8 cellular contexts compared by ENCODE assay signal in genomic region chr1:36158827-36159252, GRCh38. TPM values are rescaled to one million over a fixed set of nuclear protein-coding genes. Genes with fewer than 3 reads are reported as not detected.
DNase-seq lines count a peak whose midpoint lies in the region; ATAC-seq and TF ChIP-seq lines count a peak whose summit lies in the region.
"Not testable (repeated sequence)": the region's sequence is repeated elsewhere in the genome, so short reads cannot be mapped to it uniquely, and the experiment has no call there.

No MANE protein-coding gene starts in this region.

- not testable (repeated sequence) for H3K4ac ChIP-seq in mesenchymal stem cell (ENCODE audit: low read depth in 1 of 2, low read length in 2 of 2)

- not testable (repeated sequence) for H2AFZ ChIP-seq in PC-3 (ENCODE audit: low read length); mesenchymal stem cell (ENCODE audit: low read depth, low read length)

- TF ChIP-seq EP300 in suprapubic skin (IDR thresholded peaks at IDR 0.05), result not testable (repeated sequence)

- not testable (repeated sequence) for H3K27me3 ChIP-seq in PC-3 (ENCODE audit: low read length); brain microvascular endothelial cell (replicated peaks); mesenchymal stem cell (ENCODE audit: control insufficient read depth in 1 of 2, insufficient read depth in 1 of 2, low read length in 2 of 2); psoas muscle (ENCODE audit: insufficient read depth in 3 of 3, low read length in 2 of 3); suprapubic skin

- H2BK12ac ChIP-seq in mesenchymal stem cell (ENCODE audit: low read length in 2 of 2), result not testable (repeated sequence)

- H3K79me2 ChIP-seq in PC-3 (ENCODE audit: low read length), result peaks cover 79% of the 10 kb centered on the region

- H3K4me3 Mint-ChIP-seq in activated T-cell treated with anti-CD3 and anti-CD28 coated beads, Interleukin-2, amount 50 U/mL, for 4 hours, result peak overlapping the region; percentile 90

- intact Hi-C loops in PC-3 (cut with micrococcal nuclease), result not testable (repeated sequence)
- intact Hi-C loops in psoas muscle (cut with DNase I), result loop anchor here (5.0 to 10.0 kb wide), 4 partner anchors 63 to 226 kb away; partner anchors contain the start of genes STK40 (in 1 of the 2) and THRAP3 (in 1 of the 2)

- not testable (repeated sequence) for H3K27me3 Mint-ChIP-seq in activated T-cell treated with anti-CD3 and anti-CD28 coated beads, Interleukin-2, amount 50 U/mL, for 4 hours (ENCODE audit: low read depth)

- H3K9me2 ChIP-seq in PC-3 (replicated peaks; ENCODE audit: low read length), result not testable (repeated sequence)

- H3K23ac ChIP-seq in mesenchymal stem cell (ENCODE audit: low read length in 2 of 2), result not testable (repeated sequence)

- not testable (repeated sequence) for TF ChIP-seq CTCF in C4-2B (conservative IDR thresholded peaks at IDR 0.05); PC-3 (conservative IDR thresholded peaks at IDR 0.05; ENCODE audit: low read depth, low read length); brain microvascular endothelial cell (IDR thresholded peaks at IDR 0.05; ENCODE audit: low read depth, low read length, missing control alignments); fibroblast of mammary gland (conservative IDR thresholded peaks at IDR 0.05; ENCODE audit: control insufficient read depth, insufficient read depth, low read depth, low read length); psoas muscle (IDR thresholded peaks at IDR 0.05); suprapubic skin (IDR thresholded peaks at IDR 0.05)

- not testable (repeated sequence) for H3K14ac ChIP-seq in mesenchymal stem cell (ENCODE audit: low read length in 2 of 2)

- POLR2A ChIA-PET in PC-3 (lab: Charles Lee; ENCODE audit: unreplicated experiment), result not testable (repeated sequence)

- BruUV-seq in PC-3 (replicated peaks; lab: Mats Ljungman, UMichigan), result not testable (repeated sequence)

- H3K4me2 ChIP-seq in PC-3 (ENCODE audit: low read length), result peak overlapping the region; percentile 97
- H3K4me2 ChIP-seq in mesenchymal stem cell (ENCODE audit: low read length, poor library complexity, severe bottlenecking), result not testable (repeated sequence)

- H3K9ac ChIP-seq in PC-3 (ENCODE audit: low read length), result not testable (repeated sequence)
- peak overlapping the region; percentile 100 for H3K9ac ChIP-seq in mesenchymal stem cell (ENCODE audit: low read length)

- not testable (repeated sequence) for H2AK5ac ChIP-seq in mesenchymal stem cell (ENCODE audit: low read length, severe bottlenecking)

- not testable (repeated sequence) for H3K36me3 ChIP-seq in PC-3 (ENCODE audit: low read depth, low read length); psoas muscle (ENCODE audit: insufficient read depth in 1 of 2, low read depth in 1 of 2); suprapubic skin
- H3K36me3 ChIP-seq in brain microvascular endothelial cell (replicated peaks) (peaks cover 45% of the 10 kb centered on the region), mesenchymal stem cell (ENCODE audit: control insufficient read depth in 1 of 2, insufficient read depth in 2 of 2, low read depth in 1 of 2, low read length in 2 of 2) (peaks cover 23 to 27% of the 10 kb centered on the region in 2 experiments)

- H3F3A ChIP-seq in PC-3 (ENCODE audit: low read length, unreplicated experiment), result not testable (repeated sequence)

- not testable (repeated sequence) for H2BK15ac ChIP-seq in mesenchymal stem cell (ENCODE audit: low read depth, poor library complexity, severe bottlenecking)

- H3K9me3 Mint-ChIP-seq in activated T-cell treated with anti-CD3 and anti-CD28 coated beads, Interleukin-2, amount 50 U/mL, for 4 hours, result not testable (repeated sequence)

- DNase-seq in PC-3; activated T-cell treated with anti-CD3 and anti-CD28 coated beads, Interleukin-2, amount 50 U/mL, for 4 hours; brain microvascular endothelial cell; fibroblast of mammary gland (ENCODE audit: low read depth); mesenchymal stem cell; psoas muscle; suprapubic skin (ENCODE audit: low spot score in 2 of 2): not testable (repeated sequence)

- not testable (repeated sequence) for H3K18ac ChIP-seq in mesenchymal stem cell (ENCODE audit: low read depth in 1 of 2, low read length in 2 of 2)

- 0 out of 2 replicates have a peak overlapping the region, but pooled peaks have one; percentile 93 for H3K4me3 ChIP-seq in PC-3 (ENCODE audit: low read length)
- peak overlapping the region; percentile 97 for H3K4me3 ChIP-seq in brain microvascular endothelial cell (ENCODE audit: low read depth, low read length)
- peak overlapping the region; percentile 92 for H3K4me3 ChIP-seq in fibroblast of mammary gland (ENCODE audit: control insufficient read depth, low read depth, low read length)
- H3K4me3 ChIP-seq in mesenchymal stem cell (ENCODE audit: insufficient read depth in 1 of 2, low read depth in 1 of 2, low read length in 2 of 2), result peak overlapping the region in 1 of 2 experiments; percentile 93
- H3K4me3 ChIP-seq in psoas muscle, result peak overlapping the region; percentile 100
- not testable (repeated sequence) for H3K4me3 ChIP-seq in suprapubic skin

- H3K79me1 ChIP-seq in mesenchymal stem cell (replicated peaks; ENCODE audit: low read length, poor library complexity, severe bottlenecking), result not testable (repeated sequence)

- not testable (repeated sequence) for H4K91ac ChIP-seq in mesenchymal stem cell (ENCODE audit: low read length)

- in situ Hi-C loops in brain microvascular endothelial cell (cut with HindIII; ENCODE audit: low pct_ligation_motif_present, low sequenced_read_pairs), result not testable (repeated sequence)

- 94% methylated on average over 7 of the region's 10 CpGs for WGBS in mesenchymal stem cell
- WGBS in psoas muscle, 3 donors, result 83 to 92% (median 89%) methylated on average over 10 of the region's 10 CpGs
- 92% methylated on average over 10 of the region's 10 CpGs for WGBS in suprapubic skin

- H3K27ac ChIP-seq in C4-2B, result peak overlapping the region; percentile 84
- H3K27ac ChIP-seq in PC-3 (ENCODE audit: low read length); brain microvascular endothelial cell; mesenchymal stem cell (ENCODE audit: low read length, poor library complexity, severe bottlenecking): not testable (repeated sequence)
- peak overlapping the region; percentile 100 for H3K27ac ChIP-seq in psoas muscle
- peak overlapping the region; percentile 95 for H3K27ac ChIP-seq in suprapubic skin

- ATAC-seq in PC-3; activated T-cell treated with anti-CD3 and anti-CD28 coated beads, Interleukin-2, amount 50 U/mL, for 4 hours; psoas muscle: not testable (repeated sequence)

- not testable (repeated sequence) for H4K8ac ChIP-seq in mesenchymal stem cell (ENCODE audit: low read length)

- H2BK5ac ChIP-seq in mesenchymal stem cell (ENCODE audit: low read depth, low read length, poor library complexity, severe bottlenecking), result not testable (repeated sequence)

- not testable (repeated sequence) for TF ChIP-seq POLR2A in suprapubic skin (IDR thresholded peaks at IDR 0.05)

- CTCF ChIA-PET in PC-3 (lab: Charles Lee), result not testable (repeated sequence)

- peaks cover 68% of the 10 kb centered on the region for H3K4me1 Mint-ChIP-seq in activated T-cell treated with anti-CD3 and anti-CD28 coated beads, Interleukin-2, amount 50 U/mL, for 4 hours (ENCODE audit: low read depth)

- peaks cover 17% of the 10 kb centered on the region for H4K20me1 ChIP-seq in PC-3 (ENCODE audit: low read length)

- H2BK120ac ChIP-seq in mesenchymal stem cell (ENCODE audit: low read depth, low read length), result not testable (repeated sequence)

- not testable (repeated sequence) for H3K36me3 Mint-ChIP-seq in activated T-cell treated with anti-CD3 and anti-CD28 coated beads, Interleukin-2, amount 50 U/mL, for 4 hours (ENCODE audit: insufficient read depth)

- H3K9me3 ChIP-seq in PC-3 (ENCODE audit: low read length); mesenchymal stem cell (ENCODE audit: control insufficient read depth, low read length); psoas muscle; suprapubic skin: not testable (repeated sequence)

- H3K4me1 ChIP-seq in PC-3 (ENCODE audit: insufficient read depth, low read length) (peaks cover 55% of the 10 kb centered on the region), mesenchymal stem cell (ENCODE audit: control insufficient read depth, insufficient read depth, low read depth, low read length) (peaks cover 46% of the 10 kb centered on the region), psoas muscle (peaks cover 64% of the 10 kb centered on the region), suprapubic skin (peaks cover 77% of the 10 kb centered on the region)

RNA-seq across cellular contexts. Expression of gene MAP7D1, which starts 2.9 kb away (rescaled TPM):
- total RNA-seq in PC-3 (2014; rRNA removed), result 113 and 160 TPM in 2 replicates
- 100 to 1,000 TPM; 162 to 182 (median 164) TPM for total RNA-seq in activated T-cell treated with anti-CD3 and anti-CD28 coated beads, Interleukin-2, amount 50 U/mL, for 4 hours
- polyA plus RNA-seq in mesenchymal stem cell (2013, experiment 1 of 2), result 97.8 TPM
- 97.8 TPM for polyA plus RNA-seq in mesenchymal stem cell (2013, experiment 2 of 2)
- total RNA-seq in psoas muscle, result 100 to 1,000 TPM; 209 to 230 (median 215) TPM
- polyA plus RNA-seq in psoas muscle, result 100 to 1,000 TPM; 117 to 342 (median 165) TPM
- total RNA-seq in suprapubic skin, result 100 to 1,000 TPM in 1 of 4 donors, 10 to 100 TPM in 3; 80.0 to 119 (median 94.6) TPM

RNA-seq across cellular contexts. Expression of gene TRAPPC3, which starts 9.6 kb away (rescaled TPM):
- total RNA-seq in PC-3 (2014; rRNA removed), result 119 and 236 TPM in 2 replicates
- 10 to 100 TPM; 64.2 to 69.6 (median 65.9) TPM for total RNA-seq in activated T-cell treated with anti-CD3 and anti-CD28 coated beads, Interleukin-2, amount 50 U/mL, for 4 hours
- 78.6 TPM for polyA plus RNA-seq in mesenchymal stem cell (2013, experiment 1 of 2)
- polyA plus RNA-seq in mesenchymal stem cell (2013, experiment 2 of 2), result 81.9 TPM
- total RNA-seq in psoas muscle, result 10 to 100 TPM; 34.8 to 44.4 (median 38.7) TPM
- polyA plus RNA-seq in psoas muscle, result 10 to 100 TPM; 43.8 to 91.8 (median 73.0) TPM
- 100 to 1,000 TPM in 2 of 4 donors, 10 to 100 TPM in 2; 68.7 to 111 (median 97.5) TPM for total RNA-seq in suprapubic skin

RNA-seq across cellular contexts. Expression of gene COL8A2, which starts 33.8 kb away (rescaled TPM):
- total RNA-seq in PC-3 (2014; rRNA removed), result 0.26 and 0.58 TPM in 2 replicates
- under 1 TPM; 0.08 to 0.43 (median 0.18) TPM for total RNA-seq in activated T-cell treated with anti-CD3 and anti-CD28 coated beads, Interleukin-2, amount 50 U/mL, for 4 hours
- 0.25 TPM for polyA plus RNA-seq in mesenchymal stem cell (2013, experiment 1 of 2)
- 0.22 TPM for polyA plus RNA-seq in mesenchymal stem cell (2013, experiment 2 of 2)
- under 1 TPM; 0.15 to 0.41 (median 0.30) TPM for total RNA-seq in psoas muscle
- under 1 TPM; 0.06 to 0.12 (median 0.10) TPM for polyA plus RNA-seq in psoas muscle
- total RNA-seq in suprapubic skin, result 1 to 10 TPM; 4.9 to 5.6 (median 5.2) TPM
